8 cellular contexts compared by ENCODE assay signal in genomic region chr15:38440353-38441129, GRCh38. TPM values are rescaled to one million over a fixed set of nuclear protein-coding genes. Genes with fewer than 3 reads are reported as not detected.
DNase-seq lines count a peak whose midpoint lies in the region; ATAC-seq and TF ChIP-seq lines count a peak whose summit lies in the region.

No MANE protein-coding gene starts in this region.

- peak; percentile 97 for TF ChIP-seq CTCF in cardiac muscle cell (IDR thresholded peaks at IDR 0.05; ENCODE audit: low read depth, low read length)

- H3K9me3 ChIP-seq in cardiac muscle cell (ENCODE audit: low read depth) = no peaks in the 10 kb centered on the region

- no peak overlapping the region for H3K4me3 ChIP-seq in cardiac muscle cell

- H3K4me1 ChIP-seq in cardiac muscle cell (ENCODE audit: low read depth) = no peaks in the 10 kb centered on the region

- ATAC-seq in GM21737 (IDR thresholded peaks at IDR 0.05; ENCODE audit: unreplicated experiment) = peak; percentile 70

- no peaks in the 10 kb centered on the region for H3K36me3 ChIP-seq in cardiac muscle cell

- DNase-seq in EL = peak; percentile 54
- peak; percentile 40 for DNase-seq in LHCN-M2 (ENCODE audit: low read depth)
- peak; percentile 53 for DNase-seq in RPMI7951 (ENCODE audit: low read depth)
- peak; percentile 38 for DNase-seq in activated naive CD4-positive, alpha-beta T cell treated with Interleukin-2 at 50 U/mL for 16 hours
- DNase-seq in cardiac muscle cell (ENCODE audit: low read depth in 1 of 2, low spot score in 1 of 2) = peak; percentile 61 to 84
- DNase-seq in pulmonary artery endothelial cell (ENCODE audit: low read depth, low spot score) = peak; percentile 30
- DNase-seq in HuH-7.5 (ENCODE audit: low spot score) = no peak

- peaks cover 2% of the 10 kb centered on the region for H3K27me3 ChIP-seq in cardiac muscle cell

- no peak overlapping the region for H3K27ac ChIP-seq in cardiac muscle cell

RNA-seq across cellular contexts. Expression of gene FAM98B, which starts 13.4 kb away (rescaled TPM):
- total RNA-seq in LHCN-M2 (2014; rRNA removed) (5.2 and 19.5 TPM in 2 replicates), cardiac muscle cell (6.0 and 10.2 TPM in 2 replicates), pulmonary artery endothelial cell (7.0 and 13.3 TPM in 2 replicates)
- polyA plus RNA-seq in LHCN-M2 (2012) = 10.9 TPM
- total RNA-seq in RPMI7951 (2014; rRNA removed; shearing (Covaris generic)) = 11.7 and 13.0 TPM in 2 replicates
- 2.4 and 3.4 TPM in 2 replicates for polyA plus RNA-seq in cardiac muscle cell
